1 cellular context compared by ENCODE assay signal in the genomic region with DNA sequence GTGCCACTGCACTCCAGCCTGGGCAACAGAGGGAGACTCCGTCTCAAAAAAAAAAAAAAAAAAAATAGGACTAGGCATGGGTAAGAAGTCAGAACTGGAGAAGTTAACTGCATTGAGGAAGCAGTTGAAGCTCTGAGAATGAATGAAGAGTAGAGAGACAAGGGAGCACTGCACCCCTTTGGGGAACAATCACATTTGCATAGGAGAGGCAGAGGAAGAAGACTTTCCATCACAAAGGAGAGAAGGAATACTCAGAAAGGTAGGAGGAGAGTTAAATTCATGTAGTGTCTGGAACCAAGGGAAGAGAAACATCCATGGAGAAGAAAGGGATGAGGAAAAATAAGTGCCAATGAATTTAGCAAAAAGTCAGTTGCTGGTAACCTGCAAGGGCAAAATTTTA.
A peak's percentile ranks its signal among the peaks of the same experiment; 100 is the strongest.
TF ChIP-seq lines count a peak whose summit lies in the region.

No MANE protein-coding gene starts in this region.

TF ChIP-seq in GM23338, 12 proteins besides CTCF, POLR2A, EP300 and RAD21:
- TF ChIP-seq, protein P1, sequence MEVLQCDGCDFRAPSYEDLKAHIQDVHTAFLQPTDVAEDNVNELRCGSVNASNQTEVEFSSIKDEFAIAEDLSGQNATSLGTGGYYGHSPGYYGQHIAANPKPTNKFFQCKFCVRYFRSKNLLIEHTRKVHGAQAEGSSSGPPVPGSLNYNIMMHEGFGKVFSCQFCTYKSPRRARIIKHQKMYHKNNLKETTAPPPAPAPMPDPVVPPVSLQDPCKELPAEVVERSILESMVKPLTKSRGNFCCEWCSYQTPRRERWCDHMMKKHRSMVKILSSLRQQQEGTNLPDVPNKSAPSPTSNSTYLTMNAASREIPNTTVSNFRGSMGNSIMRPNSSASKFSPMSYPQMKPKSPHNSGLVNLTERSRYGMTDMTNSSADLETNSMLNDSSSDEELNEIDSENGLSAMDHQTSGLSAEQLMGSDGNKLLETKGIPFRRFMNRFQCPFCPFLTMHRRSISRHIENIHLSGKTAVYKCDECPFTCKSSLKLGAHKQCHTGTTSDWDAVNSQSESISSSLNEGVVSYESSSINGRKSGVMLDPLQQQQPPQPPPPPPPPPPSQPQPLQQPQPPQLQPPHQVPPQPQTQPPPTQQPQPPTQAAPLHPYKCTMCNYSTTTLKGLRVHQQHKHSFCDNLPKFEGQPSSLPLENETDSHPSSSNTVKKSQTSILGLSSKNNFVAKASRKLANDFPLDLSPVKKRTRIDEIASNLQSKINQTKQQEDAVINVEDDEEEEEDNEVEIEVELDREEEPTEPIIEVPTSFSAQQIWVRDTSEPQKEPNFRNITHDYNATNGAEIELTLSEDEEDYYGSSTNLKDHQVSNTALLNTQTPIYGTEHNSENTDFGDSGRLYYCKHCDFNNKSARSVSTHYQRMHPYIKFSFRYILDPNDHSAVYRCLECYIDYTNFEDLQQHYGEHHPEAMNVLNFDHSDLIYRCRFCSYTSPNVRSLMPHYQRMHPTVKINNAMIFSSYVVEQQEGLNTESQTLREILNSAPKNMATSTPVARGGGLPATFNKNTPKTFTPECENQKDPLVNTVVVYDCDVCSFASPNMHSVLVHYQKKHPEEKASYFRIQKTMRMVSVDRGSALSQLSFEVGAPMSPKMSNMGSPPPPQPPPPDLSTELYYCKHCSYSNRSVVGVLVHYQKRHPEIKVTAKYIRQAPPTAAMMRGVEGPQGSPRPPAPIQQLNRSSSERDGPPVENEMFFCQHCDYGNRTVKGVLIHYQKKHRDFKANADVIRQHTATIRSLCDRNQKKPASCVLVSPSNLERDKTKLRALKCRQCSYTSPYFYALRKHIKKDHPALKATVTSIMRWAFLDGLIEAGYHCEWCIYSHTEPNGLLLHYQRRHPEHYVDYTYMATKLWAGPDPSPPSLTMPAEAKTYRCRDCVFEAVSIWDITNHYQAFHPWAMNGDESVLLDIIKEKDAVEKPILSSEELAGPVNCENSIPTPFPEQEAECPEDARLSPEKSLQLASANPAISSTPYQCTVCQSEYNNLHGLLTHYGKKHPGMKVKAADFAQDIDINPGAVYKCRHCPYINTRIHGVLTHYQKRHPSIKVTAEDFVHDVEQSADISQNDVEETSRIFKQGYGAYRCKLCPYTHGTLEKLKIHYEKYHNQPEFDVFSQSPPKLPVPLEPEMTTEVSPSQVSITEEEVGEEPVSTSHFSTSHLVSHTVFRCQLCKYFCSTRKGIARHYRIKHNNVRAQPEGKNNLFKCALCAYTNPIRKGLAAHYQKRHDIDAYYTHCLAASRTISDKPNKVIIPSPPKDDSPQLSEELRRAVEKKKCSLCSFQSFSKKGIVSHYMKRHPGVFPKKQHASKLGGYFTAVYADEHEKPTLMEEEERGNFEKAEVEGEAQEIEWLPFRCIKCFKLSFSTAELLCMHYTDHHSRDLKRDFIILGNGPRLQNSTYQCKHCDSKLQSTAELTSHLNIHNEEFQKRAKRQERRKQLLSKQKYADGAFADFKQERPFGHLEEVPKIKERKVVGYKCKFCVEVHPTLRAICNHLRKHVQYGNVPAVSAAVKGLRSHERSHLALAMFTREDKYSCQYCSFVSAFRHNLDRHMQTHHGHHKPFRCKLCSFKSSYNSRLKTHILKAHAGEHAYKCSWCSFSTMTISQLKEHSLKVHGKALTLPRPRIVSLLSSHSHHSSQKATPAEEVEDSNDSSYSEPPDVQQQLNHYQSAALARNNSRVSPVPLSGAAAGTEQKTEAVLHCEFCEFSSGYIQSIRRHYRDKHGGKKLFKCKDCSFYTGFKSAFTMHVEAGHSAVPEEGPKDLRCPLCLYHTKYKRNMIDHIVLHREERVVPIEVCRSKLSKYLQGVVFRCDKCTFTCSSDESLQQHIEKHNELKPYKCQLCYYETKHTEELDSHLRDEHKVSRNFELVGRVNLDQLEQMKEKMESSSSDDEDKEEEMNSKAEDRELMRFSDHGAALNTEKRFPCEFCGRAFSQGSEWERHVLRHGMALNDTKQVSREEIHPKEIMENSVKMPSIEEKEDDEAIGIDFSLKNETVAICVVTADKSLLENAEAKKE (CRISPR knock-in tag; IDR thresholded peaks at IDR 0.05) = peak; percentile 66
- TF ChIP-seq, protein P2, sequence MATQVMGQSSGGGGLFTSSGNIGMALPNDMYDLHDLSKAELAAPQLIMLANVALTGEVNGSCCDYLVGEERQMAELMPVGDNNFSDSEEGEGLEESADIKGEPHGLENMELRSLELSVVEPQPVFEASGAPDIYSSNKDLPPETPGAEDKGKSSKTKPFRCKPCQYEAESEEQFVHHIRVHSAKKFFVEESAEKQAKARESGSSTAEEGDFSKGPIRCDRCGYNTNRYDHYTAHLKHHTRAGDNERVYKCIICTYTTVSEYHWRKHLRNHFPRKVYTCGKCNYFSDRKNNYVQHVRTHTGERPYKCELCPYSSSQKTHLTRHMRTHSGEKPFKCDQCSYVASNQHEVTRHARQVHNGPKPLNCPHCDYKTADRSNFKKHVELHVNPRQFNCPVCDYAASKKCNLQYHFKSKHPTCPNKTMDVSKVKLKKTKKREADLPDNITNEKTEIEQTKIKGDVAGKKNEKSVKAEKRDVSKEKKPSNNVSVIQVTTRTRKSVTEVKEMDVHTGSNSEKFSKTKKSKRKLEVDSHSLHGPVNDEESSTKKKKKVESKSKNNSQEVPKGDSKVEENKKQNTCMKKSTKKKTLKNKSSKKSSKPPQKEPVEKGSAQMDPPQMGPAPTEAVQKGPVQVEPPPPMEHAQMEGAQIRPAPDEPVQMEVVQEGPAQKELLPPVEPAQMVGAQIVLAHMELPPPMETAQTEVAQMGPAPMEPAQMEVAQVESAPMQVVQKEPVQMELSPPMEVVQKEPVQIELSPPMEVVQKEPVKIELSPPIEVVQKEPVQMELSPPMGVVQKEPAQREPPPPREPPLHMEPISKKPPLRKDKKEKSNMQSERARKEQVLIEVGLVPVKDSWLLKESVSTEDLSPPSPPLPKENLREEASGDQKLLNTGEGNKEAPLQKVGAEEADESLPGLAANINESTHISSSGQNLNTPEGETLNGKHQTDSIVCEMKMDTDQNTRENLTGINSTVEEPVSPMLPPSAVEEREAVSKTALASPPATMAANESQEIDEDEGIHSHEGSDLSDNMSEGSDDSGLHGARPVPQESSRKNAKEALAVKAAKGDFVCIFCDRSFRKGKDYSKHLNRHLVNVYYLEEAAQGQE (IDR thresholded peaks at IDR 0.05; ENCODE audit: unreplicated experiment) = no peak
